Comparison of ENCODE assay signal across 2 cellular contexts in the genomic region with DNA sequence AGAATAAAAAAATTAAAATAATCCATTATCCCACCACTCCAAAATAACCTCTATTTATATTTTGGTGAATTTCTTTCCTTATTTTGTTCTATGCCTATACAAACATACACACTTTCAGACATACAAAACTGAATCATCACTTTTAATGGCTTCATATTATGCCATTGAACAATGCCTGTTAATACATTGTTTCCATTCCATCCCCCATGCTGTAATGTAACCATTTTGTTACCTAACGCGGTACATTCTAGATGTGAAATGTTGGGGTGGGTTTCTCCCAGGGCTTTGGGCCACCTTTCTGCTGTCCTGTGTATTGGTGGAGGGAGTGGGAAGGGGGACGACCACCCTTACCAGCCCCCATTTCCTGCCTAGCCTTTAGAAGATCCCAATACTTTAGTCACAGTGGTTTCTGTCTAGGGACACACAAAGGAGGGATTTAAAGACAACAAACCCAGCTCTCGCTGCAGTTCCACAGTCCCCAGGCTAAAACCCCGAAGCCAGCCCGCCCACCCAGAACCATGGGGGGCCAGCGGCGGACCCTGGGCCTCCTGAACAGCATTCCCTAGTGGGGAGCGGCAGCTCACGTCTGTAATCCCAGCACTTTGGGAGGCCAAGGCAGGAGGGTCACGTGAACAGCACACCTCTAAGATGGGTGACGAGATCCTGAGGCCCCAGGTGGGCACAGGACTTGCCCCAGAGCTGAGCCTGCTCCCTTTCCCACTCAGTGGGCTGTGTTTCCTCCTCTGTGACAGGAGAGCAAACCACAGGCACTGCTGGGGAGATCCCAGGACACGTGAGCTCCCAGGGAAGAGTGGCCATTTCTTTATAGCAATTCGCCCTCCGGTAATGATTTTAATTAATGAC.
TF ChIP-seq lines count a peak whose summit lies in the region.

No MANE protein-coding gene starts in this region.

TF ChIP-seq in HCT116, 20 proteins besides CTCF, POLR2A, EP300 and RAD21 (continued from another document):
- TF ChIP-seq, protein P1, sequence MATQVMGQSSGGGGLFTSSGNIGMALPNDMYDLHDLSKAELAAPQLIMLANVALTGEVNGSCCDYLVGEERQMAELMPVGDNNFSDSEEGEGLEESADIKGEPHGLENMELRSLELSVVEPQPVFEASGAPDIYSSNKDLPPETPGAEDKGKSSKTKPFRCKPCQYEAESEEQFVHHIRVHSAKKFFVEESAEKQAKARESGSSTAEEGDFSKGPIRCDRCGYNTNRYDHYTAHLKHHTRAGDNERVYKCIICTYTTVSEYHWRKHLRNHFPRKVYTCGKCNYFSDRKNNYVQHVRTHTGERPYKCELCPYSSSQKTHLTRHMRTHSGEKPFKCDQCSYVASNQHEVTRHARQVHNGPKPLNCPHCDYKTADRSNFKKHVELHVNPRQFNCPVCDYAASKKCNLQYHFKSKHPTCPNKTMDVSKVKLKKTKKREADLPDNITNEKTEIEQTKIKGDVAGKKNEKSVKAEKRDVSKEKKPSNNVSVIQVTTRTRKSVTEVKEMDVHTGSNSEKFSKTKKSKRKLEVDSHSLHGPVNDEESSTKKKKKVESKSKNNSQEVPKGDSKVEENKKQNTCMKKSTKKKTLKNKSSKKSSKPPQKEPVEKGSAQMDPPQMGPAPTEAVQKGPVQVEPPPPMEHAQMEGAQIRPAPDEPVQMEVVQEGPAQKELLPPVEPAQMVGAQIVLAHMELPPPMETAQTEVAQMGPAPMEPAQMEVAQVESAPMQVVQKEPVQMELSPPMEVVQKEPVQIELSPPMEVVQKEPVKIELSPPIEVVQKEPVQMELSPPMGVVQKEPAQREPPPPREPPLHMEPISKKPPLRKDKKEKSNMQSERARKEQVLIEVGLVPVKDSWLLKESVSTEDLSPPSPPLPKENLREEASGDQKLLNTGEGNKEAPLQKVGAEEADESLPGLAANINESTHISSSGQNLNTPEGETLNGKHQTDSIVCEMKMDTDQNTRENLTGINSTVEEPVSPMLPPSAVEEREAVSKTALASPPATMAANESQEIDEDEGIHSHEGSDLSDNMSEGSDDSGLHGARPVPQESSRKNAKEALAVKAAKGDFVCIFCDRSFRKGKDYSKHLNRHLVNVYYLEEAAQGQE (IDR thresholded peaks at IDR 0.05; ENCODE audit: low read depth): no peak
- TF ChIP-seq ZFX (IDR thresholded peaks at IDR 0.05) (no peak), CBX3 (IDR thresholded peaks at IDR 0.05; ENCODE audit: low read depth) (no peak), EZH2phosphoT487 (IDR thresholded peaks at IDR 0.05; ENCODE audit: borderline replicate concordance) (no peak), TCF7L2 (IDR thresholded peaks at IDR 0.05; ENCODE audit: borderline replicate concordance, extremely low read depth, insufficient read depth, insufficient read length) (no peak), ELF1 (IDR thresholded peaks at IDR 0.05; ENCODE audit: borderline replicate concordance, low read depth) (no peak), SIN3A (IDR thresholded peaks at IDR 0.05; ENCODE audit: low read depth) (no peak), EGR1 (IDR thresholded peaks at IDR 0.05; ENCODE audit: low read depth) (no peak), EZH2 (IDR thresholded peaks at IDR 0.05) (no peak), POLR2AphosphoS5 (IDR thresholded peaks at IDR 0.05; ENCODE audit: low read depth, low read length) (no peak)
- TF ChIP-seq, protein P2, sequence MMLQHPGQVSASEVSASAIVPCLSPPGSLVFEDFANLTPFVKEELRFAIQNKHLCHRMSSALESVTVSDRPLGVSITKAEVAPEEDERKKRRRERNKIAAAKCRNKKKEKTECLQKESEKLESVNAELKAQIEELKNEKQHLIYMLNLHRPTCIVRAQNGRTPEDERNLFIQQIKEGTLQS (IDR thresholded peaks at IDR 0.05): no peak
- TF ChIP-seq, protein P3, sequence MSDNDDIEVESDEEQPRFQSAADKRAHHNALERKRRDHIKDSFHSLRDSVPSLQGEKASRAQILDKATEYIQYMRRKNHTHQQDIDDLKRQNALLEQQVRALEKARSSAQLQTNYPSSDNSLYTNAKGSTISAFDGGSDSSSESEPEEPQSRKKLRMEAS (IDR thresholded peaks at IDR 0.05): no peak
- TF ChIP-seq, protein P4, sequence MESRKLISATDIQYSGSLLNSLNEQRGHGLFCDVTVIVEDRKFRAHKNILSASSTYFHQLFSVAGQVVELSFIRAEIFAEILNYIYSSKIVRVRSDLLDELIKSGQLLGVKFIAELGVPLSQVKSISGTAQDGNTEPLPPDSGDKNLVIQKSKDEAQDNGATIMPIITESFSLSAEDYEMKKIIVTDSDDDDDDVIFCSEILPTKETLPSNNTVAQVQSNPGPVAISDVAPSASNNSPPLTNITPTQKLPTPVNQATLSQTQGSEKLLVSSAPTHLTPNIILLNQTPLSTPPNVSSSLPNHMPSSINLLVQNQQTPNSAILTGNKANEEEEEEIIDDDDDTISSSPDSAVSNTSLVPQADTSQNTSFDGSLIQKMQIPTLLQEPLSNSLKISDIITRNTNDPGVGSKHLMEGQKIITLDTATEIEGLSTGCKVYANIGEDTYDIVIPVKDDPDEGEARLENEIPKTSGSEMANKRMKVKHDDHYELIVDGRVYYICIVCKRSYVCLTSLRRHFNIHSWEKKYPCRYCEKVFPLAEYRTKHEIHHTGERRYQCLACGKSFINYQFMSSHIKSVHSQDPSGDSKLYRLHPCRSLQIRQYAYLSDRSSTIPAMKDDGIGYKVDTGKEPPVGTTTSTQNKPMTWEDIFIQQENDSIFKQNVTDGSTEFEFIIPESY (IDR thresholded peaks at IDR 0.05; ENCODE audit: extremely low read depth, insufficient replicate concordance, low read length): no peak

TF ChIP-seq in WTC11, 78 proteins besides CTCF, POLR2A, EP300 and RAD21:
- TF ChIP-seq, protein P5, sequence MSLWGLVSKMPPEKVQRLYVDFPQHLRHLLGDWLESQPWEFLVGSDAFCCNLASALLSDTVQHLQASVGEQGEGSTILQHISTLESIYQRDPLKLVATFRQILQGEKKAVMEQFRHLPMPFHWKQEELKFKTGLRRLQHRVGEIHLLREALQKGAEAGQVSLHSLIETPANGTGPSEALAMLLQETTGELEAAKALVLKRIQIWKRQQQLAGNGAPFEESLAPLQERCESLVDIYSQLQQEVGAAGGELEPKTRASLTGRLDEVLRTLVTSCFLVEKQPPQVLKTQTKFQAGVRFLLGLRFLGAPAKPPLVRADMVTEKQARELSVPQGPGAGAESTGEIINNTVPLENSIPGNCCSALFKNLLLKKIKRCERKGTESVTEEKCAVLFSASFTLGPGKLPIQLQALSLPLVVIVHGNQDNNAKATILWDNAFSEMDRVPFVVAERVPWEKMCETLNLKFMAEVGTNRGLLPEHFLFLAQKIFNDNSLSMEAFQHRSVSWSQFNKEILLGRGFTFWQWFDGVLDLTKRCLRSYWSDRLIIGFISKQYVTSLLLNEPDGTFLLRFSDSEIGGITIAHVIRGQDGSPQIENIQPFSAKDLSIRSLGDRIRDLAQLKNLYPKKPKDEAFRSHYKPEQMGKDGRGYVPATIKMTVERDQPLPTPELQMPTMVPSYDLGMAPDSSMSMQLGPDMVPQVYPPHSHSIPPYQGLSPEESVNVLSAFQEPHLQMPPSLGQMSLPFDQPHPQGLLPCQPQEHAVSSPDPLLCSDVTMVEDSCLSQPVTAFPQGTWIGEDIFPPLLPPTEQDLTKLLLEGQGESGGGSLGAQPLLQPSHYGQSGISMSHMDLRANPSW (CRISPR knock-in tag; conservative IDR thresholded peaks at IDR 0.05; ENCODE audit: low read depth): no peak
- TF ChIP-seq, protein P6, sequence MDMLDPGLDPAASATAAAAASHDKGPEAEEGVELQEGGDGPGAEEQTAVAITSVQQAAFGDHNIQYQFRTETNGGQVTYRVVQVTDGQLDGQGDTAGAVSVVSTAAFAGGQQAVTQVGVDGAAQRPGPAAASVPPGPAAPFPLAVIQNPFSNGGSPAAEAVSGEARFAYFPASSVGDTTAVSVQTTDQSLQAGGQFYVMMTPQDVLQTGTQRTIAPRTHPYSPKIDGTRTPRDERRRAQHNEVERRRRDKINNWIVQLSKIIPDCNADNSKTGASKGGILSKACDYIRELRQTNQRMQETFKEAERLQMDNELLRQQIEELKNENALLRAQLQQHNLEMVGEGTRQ (CRISPR knock-in tag; IDR thresholded peaks at IDR 0.05): peak; percentile 44; the same call in 1 of the 2 replicates
